In genomic region chr4:52721968-52722814, GRCh38 we compare ENCODE assay signal across 8 cellular contexts. TPM values are rescaled to one million over a fixed set of nuclear protein-coding genes. Genes with fewer than 3 reads are reported as not detected.
DNase-seq lines count a peak whose midpoint lies in the region; ATAC-seq and TF ChIP-seq lines count a peak whose summit lies in the region.

No MANE protein-coding gene starts in this region.

- peak; percentile 81 for DNase-seq in Calu3
- peak; percentile 97 for DNase-seq in OCI-M1 (lab: John Stamatoyannopoulos, UW)
- DNase-seq in activated T-cell treated with anti-CD3 and anti-CD28 coated beads, Interleukin-2, amount 50 U/mL, for 4 hours: peak; percentile 83
- peak; percentile 90 for DNase-seq in stimulated activated CD8-positive, alpha-beta memory T cell treated with anti-CD3 and anti-CD28 coated beads, Interleukin-4, amount 100 ng/mL, for 48 hours

- H3K4me3 Mint-ChIP-seq in Calu3 (ENCODE audit: low read depth, unreplicated experiment): peak overlapping the region; percentile 52
- peak overlapping the region; percentile 81 for H3K4me3 Mint-ChIP-seq in activated T-cell treated with anti-CD3 and anti-CD28 coated beads, Interleukin-2, amount 50 U/mL, for 4 hours

- BruUV-seq in Calu3 (replicated peaks; lab: Mats Ljungman, UMichigan): TSS peak; percentile 88

- no peaks in the 10 kb centered on the region for H3K27me3 ChIP-seq in HUES6 (ENCODE audit: control insufficient read depth, insufficient read depth, low read length)
- no peaks in the 10 kb centered on the region for H3K27me3 ChIP-seq in mucosa of stomach (ENCODE audit: control insufficient read depth, insufficient read depth, low read length)

- ATAC-seq in GM21423 (IDR thresholded peaks at IDR 0.05; ENCODE audit: unreplicated experiment) (peak; percentile 97), esophagus mucosa (peak; percentile 99)
- ATAC-seq in activated T-cell treated with anti-CD3 and anti-CD28 coated beads, Interleukin-2, amount 50 U/mL, for 4 hours: peak; percentile 99 to 100

- H3K4me3 ChIP-seq in HUES6 (ENCODE audit: low read depth, low read length) (peak overlapping the region; percentile 71), mucosa of stomach (ENCODE audit: low read length) (peak overlapping the region; percentile 91)

- no peak for TF ChIP-seq CTCF in Calu3 (IDR thresholded peaks at IDR 0.05; ENCODE audit: unreplicated experiment)

- intact Hi-C loops in Calu3 (cut with micrococcal nuclease; ENCODE audit: unreplicated experiment): loop anchor here (5.0 kb wide), 2 partner anchors 190 to 260 kb away; no protein-coding TSS in a partner anchor

- CTCF ChIA-PET in Calu3 (lab: Charles Lee): interaction anchor here (0.6 to 1.6 kb wide), 3 partner anchors 101 to 1716 kb away, joined by 3 to 6 read pairs (median 3); no protein-coding TSS in a partner anchor

- peaks cover 8% of the 10 kb centered on the region for H3K4me1 Mint-ChIP-seq in Calu3 (ENCODE audit: low read depth, unreplicated experiment)
- H3K4me1 Mint-ChIP-seq in activated T-cell treated with anti-CD3 and anti-CD28 coated beads, Interleukin-2, amount 50 U/mL, for 4 hours (ENCODE audit: low read depth): peaks cover 9% of the 10 kb centered on the region

- peaks cover 27% of the 10 kb centered on the region for H3K36me3 ChIP-seq in HUES6 (ENCODE audit: control insufficient read depth, insufficient read depth, low read length)
- no peaks in the 10 kb centered on the region for H3K36me3 ChIP-seq in mucosa of stomach (ENCODE audit: control insufficient read depth, insufficient read depth, low read length)

- H3K27me3 Mint-ChIP-seq in Calu3 (ENCODE audit: unreplicated experiment): no peaks in the 10 kb centered on the region
- no peaks in the 10 kb centered on the region for H3K27me3 Mint-ChIP-seq in activated T-cell treated with anti-CD3 and anti-CD28 coated beads, Interleukin-2, amount 50 U/mL, for 4 hours (ENCODE audit: low read depth)

- no peaks in the 10 kb centered on the region for H3K9me3 ChIP-seq in HUES6 (ENCODE audit: control insufficient read depth, insufficient read depth, low read depth, low read length)
- no peaks in the 10 kb centered on the region for H3K9me3 ChIP-seq in mucosa of stomach (ENCODE audit: control insufficient read depth, low read length)

- H3K27ac Mint-ChIP-seq in Calu3 (ENCODE audit: unreplicated experiment): peak overlapping the region; percentile 38

- no peaks in the 10 kb centered on the region for H3K9me3 Mint-ChIP-seq in Calu3 (ENCODE audit: low read depth, unreplicated experiment)
- H3K9me3 Mint-ChIP-seq in activated T-cell treated with anti-CD3 and anti-CD28 coated beads, Interleukin-2, amount 50 U/mL, for 4 hours: no peaks in the 10 kb centered on the region

- H3K9ac ChIP-seq in HUES6 (ENCODE audit: low read length) (peak overlapping the region; percentile 87), mucosa of stomach (ENCODE audit: low read length) (peak overlapping the region; percentile 87)

- H3K4me1 ChIP-seq in HUES6 (ENCODE audit: control insufficient read depth, insufficient read depth, low read length) (peaks cover 13% of the 10 kb centered on the region), mucosa of stomach (ENCODE audit: control insufficient read depth, insufficient read depth, low read length) (peaks cover 5% of the 10 kb centered on the region)

- peaks cover 17% of the 10 kb centered on the region for H3K36me3 Mint-ChIP-seq in Calu3 (ENCODE audit: insufficient read depth, unreplicated experiment)
- peaks cover 14% of the 10 kb centered on the region for H3K36me3 Mint-ChIP-seq in activated T-cell treated with anti-CD3 and anti-CD28 coated beads, Interleukin-2, amount 50 U/mL, for 4 hours (ENCODE audit: insufficient read depth)

- H3K27ac ChIP-seq in HUES6 (ENCODE audit: low read depth, low read length): peak overlapping the region; percentile 66

RNA-seq across cellular contexts. Expression of gene ERVMER34-1, which starts 29.0 kb away (rescaled TPM):
- 2.5 and 3.2 TPM in 2 replicates for total RNA-seq in Calu3 (2022)
- under 1 TPM in 2 of 3 donors, not detected in 1; 0.21 to 0.30 TPM for total RNA-seq in activated T-cell treated with anti-CD3 and anti-CD28 coated beads, Interleukin-2, amount 50 U/mL, for 4 hours
- 5.1 TPM for total RNA-seq in esophagus mucosa

Comparison
In these comparisons a context has a peak if more than half of its experiments do, and no peak if none do; other contexts are left out.
1. Peak in every context shown above with its lines: DNase-seq, ATAC-seq, H3K4me3 ChIP-seq and H3K27ac ChIP-seq.